ENCODE assay signal across 8 cellular contexts in the genomic region with DNA sequence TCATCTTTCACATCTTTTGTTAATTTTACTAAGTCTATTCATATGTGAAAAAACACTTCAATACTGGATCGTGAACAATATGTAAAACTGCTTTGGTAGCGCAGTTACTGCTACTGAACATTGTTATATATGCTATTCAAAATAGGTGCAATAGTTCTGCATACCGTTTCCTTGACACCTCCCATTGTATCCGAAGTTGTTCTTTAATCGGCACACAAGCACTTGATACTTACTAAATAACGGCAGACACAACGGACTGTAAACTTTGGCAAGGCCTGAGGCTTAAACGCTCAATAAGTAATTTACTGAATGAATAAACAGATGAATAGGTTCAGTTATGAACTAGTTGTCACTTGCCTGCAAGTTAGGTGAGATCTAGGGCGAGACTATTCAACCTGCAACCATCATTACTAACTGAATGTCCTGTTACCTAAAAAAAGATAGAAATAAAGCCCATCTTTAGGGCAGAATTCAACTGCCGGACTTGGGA. TPM values are rescaled to one million over a fixed set of nuclear protein-coding genes. Genes with fewer than 3 reads are reported as not detected.
DNase-seq lines count a peak whose midpoint lies in the region; ATAC-seq, FAIRE-seq and TF ChIP-seq lines count a peak whose summit lies in the region.

No MANE protein-coding gene starts in this region.

- no peak overlapping the region for H2BK120ac ChIP-seq in mesendoderm (ENCODE audit: low read depth, low read length)

- H3K4ac ChIP-seq in mesendoderm (ENCODE audit: low read depth, low read length): peak overlapping the region; percentile 61

- no peak overlapping the region for H4K5ac ChIP-seq in mesendoderm (ENCODE audit: low read length)

- H2BK15ac ChIP-seq in mesendoderm (replicated peaks; ENCODE audit: low read depth): no peak overlapping the region

- H3K27ac ChIP-seq in brain microvascular endothelial cell: peak overlapping the region; percentile 91
- H3K27ac ChIP-seq in mesendoderm (ENCODE audit: low read depth, low read length): peak overlapping the region; percentile 69

- H2AK5ac ChIP-seq in mesendoderm (ENCODE audit: low read length): no peak overlapping the region

- H3K27me3 ChIP-seq in brain microvascular endothelial cell (replicated peaks) (no peaks in the 10 kb centered on the region), mesendoderm (ENCODE audit: insufficient read depth, low read length, poor library complexity) (no peaks in the 10 kb centered on the region)

- no peak overlapping the region for H3K18ac ChIP-seq in mesendoderm (ENCODE audit: low read length)

- peaks cover 4% of the 10 kb centered on the region for H3K4me1 ChIP-seq in mesendoderm (ENCODE audit: control insufficient read depth, low read depth, low read length)

- TF ChIP-seq CTCF in brain microvascular endothelial cell (IDR thresholded peaks at IDR 0.05; ENCODE audit: low read depth, low read length, missing control alignments): no peak

- H3K4me2 ChIP-seq in mesendoderm (ENCODE audit: low read length): peak overlapping the region; percentile 59

- ATAC-seq in HG03439 (IDR thresholded peaks at IDR 0.05; ENCODE audit: unreplicated experiment): peak; percentile 0
- no peak for ATAC-seq in sciatic nerve

- peaks cover 12% of the 10 kb centered on the region for H3K79me1 ChIP-seq in mesendoderm (ENCODE audit: low read length)

- H3K9ac ChIP-seq in mesendoderm (ENCODE audit: low read length): peak overlapping the region; percentile 85

- H3K79me2 ChIP-seq in mesendoderm (ENCODE audit: control insufficient read depth, insufficient read depth, low read length): peaks cover 59% of the 10 kb centered on the region

- peaks cover 9% of the 10 kb centered on the region for H3K36me3 ChIP-seq in brain microvascular endothelial cell (replicated peaks)
- no peaks in the 10 kb centered on the region for H3K36me3 ChIP-seq in mesendoderm (ENCODE audit: control insufficient read depth, insufficient read depth, low read length)

- intact Hi-C loops in sciatic nerve (cut with DNase I): no loop called here

- no peak overlapping the region for H2BK5ac ChIP-seq in mesendoderm (ENCODE audit: low read length)

- no peak overlapping the region for H3K23ac ChIP-seq in mesendoderm (ENCODE audit: low read length)

- DNase-seq in NCI-H1694 treated with DMSO at 0.1 percent for 48 hours (lab: John Stamatoyannopoulos, UW) (peak; percentile 4), NCI-H1694 (lab: John Stamatoyannopoulos, UW) (no peak), brain microvascular endothelial cell (no peak), mesendoderm (no peak), sciatic nerve (ENCODE audit: low spot score) (no peak), frontal cortex (ENCODE audit: low spot score in 2 of 2) (no peak)
- no peak for DNase-seq in stimulated activated CD4-positive, alpha-beta T cell treated with anti-CD3 and anti-CD28 coated beads, Interleukin-2, amount 100 ng/mL, for 24 hours

- no peak for FAIRE-seq in frontal cortex (lab: Jason Lieb, UNC)

- no peak overlapping the region for H4K8ac ChIP-seq in mesendoderm (ENCODE audit: low read depth, low read length)

- H3K56ac ChIP-seq in mesendoderm (ENCODE audit: low read length): peak overlapping the region; percentile 89

- no CpG with 5 or more reads among the region's 10 CpGs for WGBS in mesendoderm (ENCODE audit: extremely low coverage, insufficient coverage, low lambda C conversion rate)

- H3K4me3 ChIP-seq in brain microvascular endothelial cell (ENCODE audit: low read depth, low read length) (peak overlapping the region; percentile 95), mesendoderm (ENCODE audit: low read length) (peak overlapping the region; percentile 85)

- in situ Hi-C loops in brain microvascular endothelial cell (cut with HindIII; ENCODE audit: low pct_ligation_motif_present, low sequenced_read_pairs): no loop called here

RNA-seq across cellular contexts. Expression of a gene that starts 0.6 kb away (rescaled TPM):
- polyA plus RNA-seq in mesendoderm (2013, experiment 1 of 2): 21.5 TPM
- 25.2 TPM for polyA plus RNA-seq in mesendoderm (2013, experiment 2 of 2)
- total RNA-seq in sciatic nerve: 22.5 TPM
- total RNA-seq in frontal cortex: 29.3 TPM

RNA-seq across cellular contexts. Expression of a gene that starts 0.7 kb away (rescaled TPM):
- polyA plus RNA-seq in mesendoderm (2013, experiment 1 of 2): 132 TPM
- polyA plus RNA-seq in mesendoderm (2013, experiment 2 of 2): 131 TPM
- total RNA-seq in sciatic nerve: 43.8 TPM
- total RNA-seq in frontal cortex: 133 TPM
